In the genomic region with DNA sequence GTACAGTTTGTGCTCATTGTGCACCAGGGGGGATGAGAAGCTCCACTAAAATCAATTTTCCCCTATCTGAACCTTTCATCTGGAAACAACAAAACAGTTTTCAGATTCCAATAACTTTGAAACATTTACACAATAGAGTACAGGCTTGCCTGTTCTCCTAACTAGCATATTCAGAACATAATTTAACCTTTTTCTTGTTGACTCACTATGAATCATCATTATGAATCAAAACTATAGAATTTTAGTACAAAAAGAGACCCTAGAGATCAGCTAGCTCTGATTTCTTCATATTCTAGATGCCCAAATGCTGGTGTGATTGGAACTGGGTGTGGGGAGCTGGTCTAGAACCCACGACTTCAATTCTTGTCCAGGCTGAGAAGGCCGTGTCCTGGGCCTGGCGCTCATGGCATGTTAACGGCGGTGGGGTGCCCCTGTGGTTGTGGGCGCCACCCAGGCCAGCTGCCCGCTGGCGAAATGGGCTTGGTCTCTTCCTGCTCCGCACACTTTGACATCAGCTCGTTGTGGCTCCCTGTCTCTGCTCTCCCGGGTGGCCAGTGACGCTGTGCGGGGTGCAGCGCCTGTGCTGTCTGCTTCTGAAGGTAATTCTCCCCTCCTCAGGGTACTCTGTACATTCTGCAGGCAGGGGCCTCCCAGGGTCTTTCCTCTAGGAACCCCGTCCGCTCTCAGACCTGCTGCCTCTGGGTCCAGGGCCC, we compare ENCODE assay signal across 1 cellular context.
TF ChIP-seq lines count a peak whose summit lies in the region.

No MANE protein-coding gene starts in this region.

TF ChIP-seq in endothelial cell of umbilical vein, 7 proteins besides CTCF, POLR2A, EP300 and RAD21:
- TF ChIP-seq POLR2AphosphoS5 (IDR thresholded peaks at IDR 0.05; ENCODE audit: insufficient read depth, low read depth, low read length) (no peak), FOS (IDR thresholded peaks at IDR 0.05; ENCODE audit: borderline replicate concordance, insufficient read depth, low read length) (peak; percentile 36)
TF ChIP-seq in endothelial cell of umbilical vein: peak in this region for 1.
